35 cellular contexts compared by ENCODE assay signal in the genomic region with DNA sequence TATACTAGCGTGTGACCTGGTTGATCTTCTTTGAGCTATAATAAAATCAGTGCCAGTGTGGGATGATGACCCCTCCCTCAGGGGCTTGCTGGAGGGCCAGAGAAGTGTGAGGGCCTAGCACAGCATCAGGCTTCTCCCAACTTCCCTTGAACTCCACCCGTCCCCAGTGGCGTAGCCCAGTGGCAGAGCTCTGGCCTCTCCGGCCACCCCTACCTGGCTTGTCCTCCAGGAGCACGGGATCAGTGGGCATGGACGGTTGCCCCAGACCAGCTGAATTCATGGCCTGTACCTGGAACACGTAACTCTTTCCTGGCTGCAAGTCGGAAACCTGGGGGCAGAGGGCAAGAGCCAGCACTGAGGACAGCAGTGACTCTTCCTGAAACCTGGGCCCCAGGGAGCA. TPM values are rescaled to one million over a fixed set of nuclear protein-coding genes. Genes with fewer than 3 reads are reported as not detected.
"Had no signal": no experiment of that assay in that cellular context is flagged by ENCODE, and none has a peak within 500 bp of the region (broad histone marks: within the 10 kb centered on the region; RNA-seq: fewer than 3 reads in every experiment).

No MANE protein-coding gene starts in this region.

- H3K36me3 ChIP-seq: adrenal gland, brain microvascular endothelial cell, breast epithelium, WERI-Rb-1 had no signal

- H3K27ac ChIP-seq: adrenal gland, body of pancreas, brain microvascular endothelial cell, breast epithelium, WERI-Rb-1 had no signal

- H3K4me1 ChIP-seq: adrenal gland, breast epithelium had no signal

- H3K27me3 ChIP-seq: adrenal gland, body of pancreas, brain microvascular endothelial cell, breast epithelium had no signal

- DNase-seq: activated CD4-positive, alpha-beta memory T cell treated with anti-CD3 and anti-CD28 coated beads, Interleukin-2, amount 10 ng/mL, durations not matched to agents 7 days and 5 days; activated CD4-positive, alpha-beta T cell treated with anti-CD3 and anti-CD28 coated beads for 1 hour; activated CD4-positive, alpha-beta T cell treated with anti-CD3 and anti-CD28 coated beads for 36 hours; activated CD4-positive, alpha-beta T cell treated with anti-CD3 and anti-CD28 coated beads for 48 hours; activated CD4-positive, alpha-beta T cell treated with anti-CD3 and anti-CD28 coated beads, Interleukin-2, amount 10 ng/mL, durations not matched to agents 7 days and 5 days; activated CD4-positive, alpha-beta T cell treated with anti-CD3 and anti-CD28 coated beads, Interleukin-2, amount 50 U/mL, for 48 hours; activated CD4-positive, CD25-positive, alpha-beta regulatory T cell; activated CD8-positive, alpha-beta memory T cell treated with anti-CD3 and anti-CD28 coated beads for 24 hours; activated CD8-positive, alpha-beta memory T cell treated with anti-CD3 and anti-CD28 coated beads, Interleukin-2, amount 10 ng/mL, durations not matched to agents 7 days and 5 days; activated CD8-positive, alpha-beta memory T cell treated with anti-CD3 and anti-CD28 coated beads, Interleukin-2, amount 50 U/mL, for 48 hours; activated CD8-positive, alpha-beta T cell treated with anti-CD3 and anti-CD28 coated beads, Interleukin-2, amount 10 ng/mL, durations not matched to agents 7 days and 5 days; activated effector memory CD4-positive, alpha-beta T cell treated with anti-CD3 and anti-CD28 coated beads, Interleukin-2, amount 50 U/mL, for 16 hours; activated gamma-delta T cell treated with Interleukin-2 at 50 U/mL for 16 hours; activated naive CD4-positive, alpha-beta T cell; activated naive CD4-positive, alpha-beta T cell treated with anti-CD3 and anti-CD28 coated beads for 36 hours; activated naive CD4-positive, alpha-beta T cell treated with anti-CD3 and anti-CD28 coated beads, Interleukin-2, amount 50 U/mL, for 16 hours; activated naive CD8-positive, alpha-beta T cell treated with anti-CD3 and anti-CD28 coated beads for 36 hours; activated T-cell treated with anti-CD3 and anti-CD28 coated beads, Interleukin-2, amount 50 U/mL, for 24 hours; activated T-cell treated with anti-CD3 and anti-CD28 coated beads, Interleukin-2, amount 50 U/mL, for 72 hours; adrenal gland; amniotic stem cell; aorta; body of pancreas; brain microvascular endothelial cell; central memory CD4-positive, alpha-beta T cell; T-helper 1 cell; T-helper 2 cell; T-helper 9 cell; WERI-Rb-1 had no signal

- H3K9me3 ChIP-seq: adrenal gland, body of pancreas, breast epithelium had no signal

- ATAC-seq: activated CD4-positive, alpha-beta T cell treated with anti-CD3 and anti-CD28 coated beads for 36 hours; activated CD4-positive, CD25-positive, alpha-beta regulatory T cell treated with anti-CD3 and anti-CD28 coated beads, Interleukin-2, amount 50 U/mL, for 24 hours; activated CD8-positive, alpha-beta memory T cell treated with anti-CD3 and anti-CD28 coated beads, Interleukin-2, amount 10 ng/mL, durations not matched to agents 7 days and 5 days; activated CD8-positive, alpha-beta T cell treated with anti-CD3 and anti-CD28 coated beads, Interleukin-2, amount 10 ng/mL, durations not matched to agents 7 days and 5 days; activated naive CD4-positive, alpha-beta T cell treated with anti-CD3 and anti-CD28 coated beads, Interleukin-2, amount 50 U/mL, for 72 hours; activated T-cell treated with anti-CD3 and anti-CD28 coated beads, Interleukin-2, amount 50 U/mL, for 72 hours; activated T-helper 17 cell treated with anti-CD3 and anti-CD28 coated beads, Interleukin-2, amount 50 U/mL, for 72 hours; body of pancreas; WTC11 had no signal

- H3K4me3 ChIP-seq: adrenal gland, body of pancreas, breast epithelium had no signal

RNA-seq across cellular contexts. Expression of a gene that starts 36.0 kb away (rescaled TPM):
- total RNA-seq: activated CD4-positive, alpha-beta memory T cell treated with anti-CD3 and anti-CD28 coated beads, Interleukin-2, amount 10 ng/mL, durations not matched to agents 7 days and 5 days; activated CD4-positive, alpha-beta T cell treated with anti-CD3 and anti-CD28 coated beads for 36 hours; activated CD4-positive, alpha-beta T cell treated with anti-CD3 and anti-CD28 coated beads, Interleukin-2, amount 10 ng/mL, durations not matched to agents 7 days and 5 days; activated CD8-positive, alpha-beta memory T cell treated with anti-CD3 and anti-CD28 coated beads, Interleukin-2, amount 10 ng/mL, durations not matched to agents 7 days and 5 days; activated CD8-positive, alpha-beta T cell treated with anti-CD3 and anti-CD28 coated beads, Interleukin-2, amount 10 ng/mL, durations not matched to agents 7 days and 5 days; activated naive CD4-positive, alpha-beta T cell treated with anti-CD3 and anti-CD28 coated beads for 36 hours; activated naive CD4-positive, alpha-beta T cell treated with anti-CD3 and anti-CD28 coated beads, Interleukin-2, amount 50 U/mL, for 72 hours; activated naive CD8-positive, alpha-beta T cell treated with anti-CD3 and anti-CD28 coated beads for 36 hours; activated T-cell treated with anti-CD3 and anti-CD28 coated beads, Interleukin-2, amount 50 U/mL, for 72 hours; activated T-helper 1 cell treated with anti-CD3 and anti-CD28 coated beads, Interleukin-12 subunit alpha, Interleukin-12 subunit beta, Interleukin-2, Interleukin-4 antibody, amounts not matched to agents 30 ng/mL and 10 ng/mL and 1 ng/mL, durations not matched to agents 14 hours and 24 hours and 36 hours; activated T-helper 17 cell treated with anti-CD3 and anti-CD28 coated beads, Interleukin-2, amount 50 U/mL, for 72 hours had no signal
